In genomic region chr10:35986756-35987467, GRCh38 we compare ENCODE assay signal across 30 cellular contexts.
DNase-seq lines count a peak whose midpoint lies in the region; ATAC-seq, FAIRE-seq and TF ChIP-seq lines count a peak whose summit lies in the region.
"Had no signal": no experiment of that assay in that cellular context is flagged by ENCODE, and none has a peak within 500 bp of the region (broad histone marks: within the 10 kb centered on the region; RNA-seq: fewer than 3 reads in every experiment).

No MANE protein-coding gene starts in this region.

- TF ChIP-seq CTCF in heart right ventricle (IDR thresholded peaks at IDR 0.05) (no peak), astrocyte (IDR thresholded peaks at IDR 0.05; ENCODE audit: insufficient read depth, low read depth, low read length) (no peak)

- no peaks in the 10 kb centered on the region for H3K36me3 Mint-ChIP-seq in astrocyte (ENCODE audit: low read depth, unreplicated experiment)
- H3K36me3 Mint-ChIP-seq: activated naive CD8-positive, alpha-beta T cell; memory B cell had no signal

- peak in 7 of 8 donors; percentile 15 to 88 (median 70) for ATAC-seq in heart right ventricle
- ATAC-seq in Right ventricle myocardium inferior, result no peak
- ATAC-seq in sciatic nerve, result peak; percentile 82
- ATAC-seq in HG02678 (IDR thresholded peaks at IDR 0.05; ENCODE audit: unreplicated experiment), result no peak

- DNase-seq in heart right ventricle (peak in 1 of 2 donors; percentile 17), Right ventricle myocardium inferior (ENCODE audit: missing footprints) (no peak), astrocyte (ENCODE audit: low read depth) (no peak), foreskin melanocyte (peak; percentile 80), sciatic nerve (ENCODE audit: low spot score) (no peak), glomerular visceral epithelial cell (ENCODE audit: extremely low spot score) (no peak)
- DNase-seq in stimulated activated CD4-positive, alpha-beta T cell treated with anti-CD3 and anti-CD28 coated beads, Interleukin-2, amount 100 ng/mL, for 48 hours, result no peak
- DNase-seq: activated CD4-positive, alpha-beta T cell treated with anti-CD3 and anti-CD28 coated beads, Interleukin-2, amount 50 U/mL, for 1 hour; activated CD4-positive, CD25-positive, alpha-beta regulatory T cell; activated effector memory CD4-positive, alpha-beta T cell treated with anti-CD3 and anti-CD28 coated beads, Interleukin-2, amount 50 U/mL, for 16 hours; activated T-cell treated with anti-CD3 and anti-CD28 coated beads, Interleukin-2, amount 50 U/mL, for 24 hours; BE2C; caudate nucleus; DMS153; esophagus squamous epithelium; hippocampal formation; NCI-H1930; NCI-H226; NCI-H748 treated with DMSO at 0.1 percent for 48 hours; SK-N-SH; stimulated activated CD4-positive, alpha-beta T cell treated with anti-CD3 and anti-CD28 coated beads, Interleukin-4, amount 100 ng/mL, for 4 hours; transverse colon had no signal

- H4K20me1 ChIP-seq in astrocyte (ENCODE audit: insufficient read depth, low read length), result no peaks in the 10 kb centered on the region

- H3K36me3 ChIP-seq in heart right ventricle (no peaks in the 10 kb centered on the region), astrocyte (ENCODE audit: insufficient read depth, low read length) (no peaks in the 10 kb centered on the region)
- H3K36me3 ChIP-seq: BE2C, esophagus squamous epithelium, transverse colon had no signal

- H3K4me1 ChIP-seq in heart right ventricle, result peaks cover 0 to 21% (median 5%) of the 10 kb centered on the region in 9 donors
- H3K4me1 ChIP-seq in astrocyte (ENCODE audit: insufficient read depth, low read length), result no peaks in the 10 kb centered on the region
- H3K4me1 ChIP-seq: BE2C, esophagus squamous epithelium, transverse colon had no signal

- H3K27me3 ChIP-seq in heart right ventricle (no peaks in the 10 kb centered on the region), astrocyte (ENCODE audit: insufficient read depth, low read length) (no peaks in the 10 kb centered on the region)
- H3K27me3 ChIP-seq: BE2C, esophagus squamous epithelium, transverse colon had no signal

- H3K4me3 Mint-ChIP-seq in astrocyte (ENCODE audit: unreplicated experiment), result no peak overlapping the region
- H3K4me3 Mint-ChIP-seq: activated naive CD8-positive, alpha-beta T cell; activated T-cell treated with anti-CD3 and anti-CD28 coated beads, Interleukin-2, amount 50 U/mL, for 24 hours; memory B cell had no signal

- H3K9me3 Mint-ChIP-seq in astrocyte (ENCODE audit: unreplicated experiment), result no peaks in the 10 kb centered on the region

- no peaks in the 10 kb centered on the region for H3K4me1 Mint-ChIP-seq in astrocyte (ENCODE audit: low read depth, unreplicated experiment)
- H3K4me1 Mint-ChIP-seq: memory B cell had no signal

- peaks cover 8% of the 10 kb centered on the region for H3K27me3 Mint-ChIP-seq in astrocyte (ENCODE audit: low read depth, unreplicated experiment)
- H3K27me3 Mint-ChIP-seq: activated naive CD8-positive, alpha-beta T cell; activated T-cell treated with anti-CD3 and anti-CD28 coated beads, Interleukin-2, amount 50 U/mL, for 24 hours; memory B cell had no signal

- H2AFZ ChIP-seq in astrocyte (ENCODE audit: low read depth, low read length), result no peak overlapping the region

- intact Hi-C loops in heart right ventricle (cut with DNase I), result loop anchor here in 1 of 10 donors (5.0 kb wide), 1 partner anchor 895 kb away; the partner anchor contains the start of gene CUL2
- intact Hi-C loops in Right ventricle myocardium inferior (cut with DNase I), result loop anchor here (10.0 kb wide), 1 partner anchor 188 kb away; no protein-coding TSS in a partner anchor
- intact Hi-C loops in sciatic nerve (cut with DNase I), result no loop called here

- no peaks in the 10 kb centered on the region for H3K79me2 ChIP-seq in astrocyte (ENCODE audit: insufficient read depth, low read length)

- peak overlapping the region in 4 of 10 donors; percentile 11 to 56 (median 21) for H3K27ac ChIP-seq in heart right ventricle
- no peak overlapping the region for H3K27ac ChIP-seq in astrocyte (ENCODE audit: low read depth, low read length)
- H3K27ac ChIP-seq: esophagus squamous epithelium, KMS-11, RWPE1, transverse colon had no signal

- WGBS in heart right ventricle, 2 donors, result 41 to 56% methylated on average over 7 of the region's 7 CpGs

- H3K9me3 ChIP-seq in heart right ventricle (peaks cover 0 to 9% (median 0%) of the 10 kb centered on the region in 11 donors), astrocyte (ENCODE audit: insufficient read depth, low read depth, low read length) (no peaks in the 10 kb centered on the region)
- H3K9me3 ChIP-seq: BE2C, SK-N-SH, transverse colon had no signal

- FAIRE-seq in astrocyte (lab: Jason Lieb, UNC), result no peak
- FAIRE-seq: endometrium, frontal cortex had no signal

- peak overlapping the region; percentile 62 for H3K27ac Mint-ChIP-seq in astrocyte (ENCODE audit: unreplicated experiment)
- H3K27ac Mint-ChIP-seq: activated naive CD8-positive, alpha-beta T cell; activated T-cell treated with anti-CD3 and anti-CD28 coated beads, Interleukin-2, amount 50 U/mL, for 24 hours; memory B cell; progenitor cell of endocrine pancreas had no signal

- H3K4me3 ChIP-seq in heart right ventricle (peak overlapping the region in 2 of 10 donors; percentile 2 to 18), astrocyte (ENCODE audit: insufficient read depth, low read depth, low read length) (no peak overlapping the region)
- H3K4me3 ChIP-seq: esophagus squamous epithelium, transverse colon had no signal

- H3K4me2 ChIP-seq in astrocyte (ENCODE audit: low read length), result no peak overlapping the region
- H3K4me2 ChIP-seq: KMS-11, SK-N-SH had no signal

- H3K9ac ChIP-seq in astrocyte (ENCODE audit: low read length), result no peak overlapping the region
- H3K9ac ChIP-seq: KMS-11, SK-N-SH had no signal

Comparison
In these comparisons a context has a peak if more than half of its experiments do, and no peak if none do; other contexts are left out.
1. ATAC-seq: peak in heart right ventricle (7 of 8) and sciatic nerve (single experiment); none in Right ventricle myocardium inferior (single experiment) and HG02678 (single experiment).